Comparison of ENCODE assay signal across 1 cellular context in the genomic region with DNA sequence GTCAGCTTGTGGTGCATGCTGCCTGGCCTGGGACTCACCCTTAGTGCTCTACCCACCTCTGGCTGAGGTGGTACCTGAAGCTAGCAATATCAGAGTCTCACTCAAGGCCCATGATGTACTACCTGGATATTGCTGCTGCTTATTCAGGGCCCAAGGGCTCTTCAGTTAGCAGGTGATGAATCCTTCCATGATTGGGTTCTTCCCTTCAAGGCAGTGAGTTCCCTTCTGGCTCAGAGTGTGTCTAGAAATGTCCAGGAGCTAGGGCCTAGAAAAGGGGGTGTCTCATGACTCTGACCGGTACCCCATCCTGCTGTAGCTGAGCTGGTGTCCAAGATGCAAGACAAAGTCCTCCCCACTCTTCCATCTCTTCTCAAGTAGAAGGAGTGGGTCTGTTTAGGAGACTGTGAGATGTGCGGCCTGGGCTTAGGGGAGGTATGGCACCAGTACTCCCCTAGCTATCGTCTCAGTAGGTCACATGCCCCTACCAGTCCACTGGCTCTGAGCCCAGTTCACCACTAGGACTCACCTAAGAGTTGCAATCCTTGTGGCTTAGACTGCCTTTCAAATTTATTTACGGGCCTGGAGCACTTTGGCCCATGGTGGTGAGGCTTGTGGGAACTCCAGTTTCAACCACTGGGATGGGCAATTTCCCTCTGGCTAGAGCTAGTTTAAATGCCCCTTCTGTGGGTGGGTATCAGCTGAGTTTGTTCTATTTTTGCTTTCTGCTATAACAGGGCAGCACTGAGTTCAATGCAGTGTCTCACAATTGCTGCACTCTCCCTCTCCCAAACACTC.
TF ChIP-seq lines count a peak whose summit lies in the region.

No MANE protein-coding gene starts in this region.

TF ChIP-seq in IMR-90, 13 proteins besides CTCF, POLR2A, EP300 and RAD21:
- TF ChIP-seq NFE2L2 (IDR thresholded peaks at IDR 0.05; ENCODE audit: low read depth, low read length) = no peak
- TF ChIP-seq MXI1 (IDR thresholded peaks at IDR 0.05; ENCODE audit: borderline replicate concordance, low read depth, low read length) = no peak
- TF ChIP-seq CHD1 (IDR thresholded peaks at IDR 0.05; ENCODE audit: low read depth, low read length) = no peak
- TF ChIP-seq SMC3 (IDR thresholded peaks at IDR 0.05; ENCODE audit: low read depth, low read length) = no peak
- no peak for TF ChIP-seq FOS (IDR thresholded peaks at IDR 0.05; ENCODE audit: low read depth, low read length)
- no peak for TF ChIP-seq BHLHE40 (IDR thresholded peaks at IDR 0.05; ENCODE audit: low read depth, low read length)
- TF ChIP-seq MAFK (IDR thresholded peaks at IDR 0.05; ENCODE audit: low read depth, low read length) = no peak
- TF ChIP-seq, protein P1, sequence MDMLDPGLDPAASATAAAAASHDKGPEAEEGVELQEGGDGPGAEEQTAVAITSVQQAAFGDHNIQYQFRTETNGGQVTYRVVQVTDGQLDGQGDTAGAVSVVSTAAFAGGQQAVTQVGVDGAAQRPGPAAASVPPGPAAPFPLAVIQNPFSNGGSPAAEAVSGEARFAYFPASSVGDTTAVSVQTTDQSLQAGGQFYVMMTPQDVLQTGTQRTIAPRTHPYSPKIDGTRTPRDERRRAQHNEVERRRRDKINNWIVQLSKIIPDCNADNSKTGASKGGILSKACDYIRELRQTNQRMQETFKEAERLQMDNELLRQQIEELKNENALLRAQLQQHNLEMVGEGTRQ (IDR thresholded peaks at IDR 0.05; ENCODE audit: low read depth, low read length) = no peak
- TF ChIP-seq CEBPB (IDR thresholded peaks at IDR 0.05; ENCODE audit: low read depth, low read length) = no peak
- no peak for TF ChIP-seq RCOR1 (IDR thresholded peaks at IDR 0.05; ENCODE audit: insufficient replicate concordance, low read length)
- TF ChIP-seq, protein P2, sequence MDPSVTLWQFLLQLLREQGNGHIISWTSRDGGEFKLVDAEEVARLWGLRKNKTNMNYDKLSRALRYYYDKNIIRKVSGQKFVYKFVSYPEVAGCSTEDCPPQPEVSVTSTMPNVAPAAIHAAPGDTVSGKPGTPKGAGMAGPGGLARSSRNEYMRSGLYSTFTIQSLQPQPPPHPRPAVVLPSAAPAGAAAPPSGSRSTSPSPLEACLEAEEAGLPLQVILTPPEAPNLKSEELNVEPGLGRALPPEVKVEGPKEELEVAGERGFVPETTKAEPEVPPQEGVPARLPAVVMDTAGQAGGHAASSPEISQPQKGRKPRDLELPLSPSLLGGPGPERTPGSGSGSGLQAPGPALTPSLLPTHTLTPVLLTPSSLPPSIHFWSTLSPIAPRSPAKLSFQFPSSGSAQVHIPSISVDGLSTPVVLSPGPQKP (IDR thresholded peaks at IDR 0.05; ENCODE audit: borderline replicate concordance, low read depth, low read length) = no peak
- no peak for TF ChIP-seq RFX5 (IDR thresholded peaks at IDR 0.05; ENCODE audit: low read depth, low read length)
- TF ChIP-seq MAZ (IDR thresholded peaks at IDR 0.05; ENCODE audit: borderline replicate concordance, low read depth, low read length) = no peak
TF ChIP-seq in IMR-90: peak in this region for 0.
